ENCODE assay signal across 8 cellular contexts in genomic region chr20:29443206-29443781, GRCh38.
DNase-seq lines count a peak whose midpoint lies in the region; FAIRE-seq and TF ChIP-seq lines count a peak whose summit lies in the region.
"Not testable (repeated sequence)": the region's sequence is repeated elsewhere in the genome, so short reads cannot be mapped to it uniquely, and the experiment has no call there.

No MANE protein-coding gene starts in this region.

- peak; percentile 1 for DNase-seq in DMS 273 treated with DMSO at 0.1 percent for 48 hours (lab: John Stamatoyannopoulos, UW)
- DNase-seq in HFFc6: peak; percentile 61
- peak; percentile 41 for DNase-seq in NCI-H1694 (lab: John Stamatoyannopoulos, UW)
- peak; percentile 51 for DNase-seq in RCC 7860 (ENCODE audit: low spot score)
- peak in 6 of 7 donors; percentile 26 to 59 (median 36) for DNase-seq in adrenal gland
- DNase-seq in fibroblast of the conjunctiva (ENCODE audit: low read depth): peak; percentile 3
- peak; percentile 71 for DNase-seq in myocyte (ENCODE audit: low read depth)
- DNase-seq in tibial nerve (ENCODE audit: low spot score in 2 of 2): peak in 1 of 2 donors; percentile 48

- not testable (repeated sequence) for H3K4me1 ChIP-seq in adrenal gland (replicated peaks in 1 of 2); tibial nerve

- not testable (repeated sequence) for H3K27me3 Mint-ChIP-seq in HFFc6 (ENCODE audit: insufficient read depth)

- H3K4me1 Mint-ChIP-seq in HFFc6 (ENCODE audit: low read depth): not testable (repeated sequence)

- TF ChIP-seq CTCF in HFFc6 (IDR thresholded peaks at IDR 0.05): peak; percentile 96
- peak; percentile 59 to 93 (median 68) for TF ChIP-seq CTCF in adrenal gland (IDR thresholded peaks at IDR 0.05)
- TF ChIP-seq CTCF in tibial nerve (IDR thresholded peaks at IDR 0.05): peak; percentile 34 to 65 (median 62)

- intact Hi-C loops in adrenal gland (cut with DNase I): not testable (repeated sequence)

- not testable (repeated sequence) for H3K27me3 ChIP-seq in adrenal gland, tibial nerve

- 13 to 17% (median 14%) methylated on average over 7 of the region's 7 CpGs for WGBS in adrenal gland, 4 donors
- WGBS in tibial nerve, 2 donors: 24 to 27% methylated on average over 7 of the region's 7 CpGs

- not testable (repeated sequence) for TF ChIP-seq POLR2A in adrenal gland (IDR thresholded peaks at IDR 0.05); tibial nerve (IDR thresholded peaks at IDR 0.05)

- peak overlapping the region in 1 of 4 donors; percentile 31 for H3K4me3 ChIP-seq in adrenal gland
- peak overlapping the region in 1 of 4 donors; percentile 19 for H3K4me3 ChIP-seq in tibial nerve

- FAIRE-seq in RCC 7860 (lab: Jason Lieb, UNC): not testable (repeated sequence)

- H3K9me3 ChIP-seq in adrenal gland (replicated peaks in 1 of 3); tibial nerve: not testable (repeated sequence)

- not testable (repeated sequence) for H3K36me3 Mint-ChIP-seq in HFFc6 (ENCODE audit: low read depth)

- not testable (repeated sequence) for H3K27ac Mint-ChIP-seq in HFFc6

- peak overlapping the region; percentile 50; the same call in 1 of the 2 replicates for H3K4me3 Mint-ChIP-seq in HFFc6

- H3K36me3 ChIP-seq in adrenal gland (replicated peaks in 1 of 2); tibial nerve: not testable (repeated sequence)

- not testable (repeated sequence) for H3K27ac ChIP-seq in adrenal gland, tibial nerve

- H3K9me3 Mint-ChIP-seq in HFFc6: not testable (repeated sequence)

- not testable (repeated sequence) for TF ChIP-seq EP300 in tibial nerve (IDR thresholded peaks at IDR 0.05)
